ENCODE assay signal across 8 cellular contexts in genomic region chr12:120228291-120229070, GRCh38.
DNase-seq lines count a peak whose midpoint lies in the region; ATAC-seq and TF ChIP-seq lines count a peak whose summit lies in the region.

No MANE protein-coding gene starts in this region.

- H3K4me3 ChIP-seq in BLaER1 treated with 17β-estradiol and CSF1 and Interleukin-3, amounts not matched to agents 10 nM and 100 nM = peak overlapping the region in 5 of 10 experiments; percentile 11 to 51 (median 29); a peak in 7 of 20 replicates
- H3K4me3 ChIP-seq in OCI-LY3 (ENCODE audit: low read length) (peak overlapping the region; percentile 50), mucosa of rectum (ENCODE audit: low read length in 2 of 2) (peak overlapping the region in 1 of 2 donors; percentile 45)

- H3K27me3 ChIP-seq in BLaER1 treated with 17β-estradiol and CSF1 and Interleukin-3, amounts not matched to agents 10 nM and 100 nM = no peaks in the 10 kb centered on the region
- no peaks in the 10 kb centered on the region for H3K27me3 ChIP-seq in OCI-LY3 (ENCODE audit: low read depth, low read length)
- no peaks in the 10 kb centered on the region for H3K27me3 ChIP-seq in mucosa of rectum (ENCODE audit: control insufficient read depth in 2 of 2, insufficient read depth in 2 of 2, low read length in 2 of 2)

- peaks cover 86 to 100% (median 95%) of the 10 kb centered on the region in 10 experiments for H3K4me1 ChIP-seq in BLaER1 treated with 17β-estradiol and CSF1 and Interleukin-3, amounts not matched to agents 10 nM and 100 nM
- H3K4me1 ChIP-seq in OCI-LY3 (ENCODE audit: low read length) (peaks cover 18% of the 10 kb centered on the region), mucosa of rectum (ENCODE audit: control insufficient read depth in 2 of 2, insufficient read depth in 2 of 2, low read length in 2 of 2) (peaks cover 75 to 89% of the 10 kb centered on the region in 2 donors)

- TF ChIP-seq EP300 in Ishikawa (IDR thresholded peaks at IDR 0.05; ENCODE audit: borderline replicate concordance) = no peak; the same call in 1 of the 2 replicates

- peak; percentile 92 for TF ChIP-seq CTCF in OCI-LY3 (IDR thresholded peaks at IDR 0.05; ENCODE audit: low read depth, low read length)

- H4K20me1 ChIP-seq in BLaER1 treated with 17β-estradiol and CSF1 and Interleukin-3, amounts not matched to agents 10 nM and 100 nM = peaks cover 0 to 54% (median 35%) of the 10 kb centered on the region in 11 experiments; a peak in 16 of 22 replicates
- no peaks in the 10 kb centered on the region for H4K20me1 ChIP-seq in OCI-LY3 (ENCODE audit: insufficient read depth, low read length)

- peaks cover 0 to 25% (median 3%) of the 10 kb centered on the region in 11 experiments; a peak in 11 of 22 replicates for H3K36me3 ChIP-seq in BLaER1 treated with 17β-estradiol and CSF1 and Interleukin-3, amounts not matched to agents 10 nM and 100 nM
- H3K36me3 ChIP-seq in OCI-LY3 (replicated peaks; ENCODE audit: low read depth, low read length) = no peaks in the 10 kb centered on the region
- H3K36me3 ChIP-seq in mucosa of rectum (ENCODE audit: control insufficient read depth in 2 of 2, insufficient read depth in 2 of 2, low read length in 2 of 2) = peaks cover 2 to 4% of the 10 kb centered on the region in 2 donors

- peak; percentile 99 for TF ChIP-seq RAD21 in Ishikawa (IDR thresholded peaks at IDR 0.05; ENCODE audit: low read depth)

- ATAC-seq in GM19452 (IDR thresholded peaks at IDR 0.05; ENCODE audit: unreplicated experiment) = peak; percentile 68

- H3K9me3 ChIP-seq in BLaER1 treated with 17β-estradiol and CSF1 and Interleukin-3, amounts not matched to agents 10 nM and 100 nM (replicated peaks in 1 of 11) = no peaks in the 10 kb centered on the region
- H3K9me3 ChIP-seq in OCI-LY3 (ENCODE audit: insufficient read depth, low read length) = no peaks in the 10 kb centered on the region
- no peaks in the 10 kb centered on the region for H3K9me3 ChIP-seq in mucosa of rectum (ENCODE audit: control insufficient read depth in 2 of 2, low read length in 2 of 2)

- TF ChIP-seq POLR2A in erythroblast (IDR thresholded peaks at IDR 0.05; ENCODE audit: low read length) = no peak

- H3K4me2 ChIP-seq in BLaER1 treated with 17β-estradiol and CSF1 and Interleukin-3, amounts not matched to agents 10 nM and 100 nM = peak overlapping the region; percentile 86 to 97 (median 95)
- peak overlapping the region; percentile 77 for H3K4me2 ChIP-seq in OCI-LY3 (ENCODE audit: low read length)

- H2AFZ ChIP-seq in OCI-LY3 (ENCODE audit: low read depth, low read length) = peak overlapping the region; percentile 86

- H3K79me2 ChIP-seq in OCI-LY3 (ENCODE audit: low read length) = no peaks in the 10 kb centered on the region

- peak; percentile 89 for DNase-seq in activated T-cell treated with anti-CD3 and anti-CD28 coated beads, Interleukin-2, amount 50 U/mL, for 1 hour
- DNase-seq in erythroblast (lab: John Stamatoyannopoulos, UW) = peak; percentile 83 to 91
- peak; percentile 70 to 79 for DNase-seq in stimulated activated CD8-positive, alpha-beta memory T cell treated with anti-CD3 and anti-CD28 coated beads, Interleukin-4, amount 100 ng/mL, for 4 hours (ENCODE audit: low read depth in 2 of 2, low spot score in 1 of 2)

- peak overlapping the region; percentile 38 to 81 (median 69); a peak in 18 of 22 replicates for H3K9ac ChIP-seq in BLaER1 treated with 17β-estradiol and CSF1 and Interleukin-3, amounts not matched to agents 10 nM and 100 nM
- H3K9ac ChIP-seq in OCI-LY3 (ENCODE audit: low read length) (no peak overlapping the region), mucosa of rectum (ENCODE audit: low read depth in 1 of 2, low read length in 2 of 2) (peak overlapping the region in 1 of 2 donors; percentile 35)

- H3K27ac ChIP-seq in BLaER1 treated with 17β-estradiol and CSF1 and Interleukin-3, amounts not matched to agents 10 nM and 100 nM = peak overlapping the region; percentile 43 to 88 (median 86); a peak in 17 of 22 replicates
- H3K27ac ChIP-seq in OCI-LY3 (ENCODE audit: low read length) = no peak overlapping the region
- peak overlapping the region; percentile 62 to 98 for H3K27ac ChIP-seq in mucosa of rectum (ENCODE audit: low read depth in 2 of 2, low read length in 2 of 2)

TF ChIP-seq in Ishikawa, 13 proteins besides CTCF, POLR2A, EP300 and RAD21:
- TF ChIP-seq TCF12 (IDR thresholded peaks at IDR 0.05; ENCODE audit: low read depth) (no peak; the same call in 1 of the 2 replicates), YY1 (IDR thresholded peaks at IDR 0.05; ENCODE audit: low read depth) (0 out of 2 replicates have a peak, but pooled peaks have one; percentile 24), TEAD4 (IDR thresholded peaks at IDR 0.05) (peak; percentile 99; the same call in 1 of the 2 replicates), MAX (IDR thresholded peaks at IDR 0.05) (peak; percentile 77; the same call in 1 of the 2 replicates), REST (IDR thresholded peaks at IDR 0.05; ENCODE audit: low read depth) (no peak), CEBPB (IDR thresholded peaks at IDR 0.05) (no peak), TAF1 (IDR thresholded peaks at IDR 0.05; ENCODE audit: low read depth) (no peak), ZBTB7A (IDR thresholded peaks at IDR 0.05; ENCODE audit: low read depth) (peak; percentile 3; the same call in 1 of the 2 replicates), CREB1 (IDR thresholded peaks at IDR 0.05; ENCODE audit: low read depth) (no peak), EGR1 (IDR thresholded peaks at IDR 0.05) (no peak), FOXM1 (IDR thresholded peaks at IDR 0.05; ENCODE audit: borderline replicate concordance, low read depth) (no peak)
